ENCODE assay signal across 1 cellular context in the genomic region with DNA sequence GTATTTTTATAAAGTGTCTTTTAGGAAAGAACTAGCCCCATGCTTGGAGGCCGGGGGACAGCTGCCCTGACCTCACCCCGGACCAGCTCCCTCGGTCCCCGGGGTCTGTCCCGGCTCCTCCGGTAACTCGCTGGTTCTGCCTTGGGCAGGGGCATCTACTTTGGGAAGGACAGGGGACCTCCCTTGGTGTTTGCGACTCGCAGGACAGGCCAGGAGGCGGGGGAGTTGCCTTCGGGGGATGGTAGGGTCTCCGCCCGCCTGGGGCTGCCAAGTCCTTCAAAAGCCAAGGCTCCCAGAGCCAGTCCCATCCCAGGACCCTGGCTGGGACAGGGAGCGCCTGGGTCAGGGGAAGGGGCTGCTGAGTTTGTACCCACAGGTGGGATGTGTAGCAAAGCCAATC.
TF ChIP-seq lines count a peak whose summit lies in the region.

No MANE protein-coding gene starts in this region.

TF ChIP-seq in H1, 55 proteins besides CTCF, POLR2A, EP300 and RAD21:
- TF ChIP-seq BACH1 (IDR thresholded peaks at IDR 0.05; ENCODE audit: low read length) (no peak), SRF (IDR thresholded peaks at IDR 0.05; ENCODE audit: low read depth, low read length) (no peak), GTF2F1 (IDR thresholded peaks at IDR 0.05; ENCODE audit: borderline replicate concordance, low read depth, low read length) (no peak), RXRA (IDR thresholded peaks at IDR 0.05; ENCODE audit: insufficient read depth, low read depth, low read length) (no peak), TBP (IDR thresholded peaks at IDR 0.05; ENCODE audit: low read depth, low read length) (no peak), SP4 (IDR thresholded peaks at IDR 0.05; ENCODE audit: low read length) (no peak), NRF1 (IDR thresholded peaks at IDR 0.05; ENCODE audit: low read depth, low read length) (no peak), SP1 (IDR thresholded peaks at IDR 0.05; ENCODE audit: low read depth, low read length) (no peak), POLR2AphosphoS5 (IDR thresholded peaks at IDR 0.05; ENCODE audit: low read depth, low read length) (no peak), SIN3A (conservative IDR thresholded peaks at IDR 0.05 in 1 of 2, IDR thresholded peaks at IDR 0.05 in 1 of 2; ENCODE audit: low read depth in 1 of 2, low read length in 2 of 2) (no peak), CHD1 (IDR thresholded peaks at IDR 0.05; ENCODE audit: low read depth, low read length) (no peak), NANOG (IDR thresholded peaks at IDR 0.05; ENCODE audit: insufficient read depth, low read depth, low read length, poor library complexity, severe bottlenecking) (no peak), CTBP2 (IDR thresholded peaks at IDR 0.05; ENCODE audit: borderline replicate concordance, insufficient read depth, insufficient read length, low read length) (no peak)
- TF ChIP-seq, protein P1, sequence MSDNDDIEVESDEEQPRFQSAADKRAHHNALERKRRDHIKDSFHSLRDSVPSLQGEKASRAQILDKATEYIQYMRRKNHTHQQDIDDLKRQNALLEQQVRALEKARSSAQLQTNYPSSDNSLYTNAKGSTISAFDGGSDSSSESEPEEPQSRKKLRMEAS (IDR thresholded peaks at IDR 0.05) = no peak
